25 cellular contexts compared by ENCODE assay signal in the genomic region with DNA sequence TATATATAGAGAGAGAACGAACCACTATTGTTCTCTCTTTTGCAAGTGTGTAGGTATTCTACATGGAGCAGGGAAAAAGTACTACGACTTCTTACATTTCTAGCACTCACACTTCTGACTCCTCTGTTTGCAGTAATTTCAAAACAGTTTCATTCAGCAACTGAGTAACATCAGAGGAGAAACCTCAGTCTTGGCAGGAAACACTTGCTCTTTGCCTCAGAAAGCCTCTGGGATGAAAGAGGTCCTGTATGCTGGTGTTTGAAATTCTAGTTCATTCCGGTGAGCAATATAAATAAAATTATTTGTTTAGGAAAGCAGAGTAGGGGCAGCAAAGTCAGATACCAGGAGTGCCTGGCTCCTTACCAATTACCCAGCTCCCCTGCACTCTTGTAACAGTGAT.
A peak's percentile ranks its signal among the peaks of the same experiment; 100 is the strongest.
DNase-seq lines count a peak whose midpoint lies in the region; ATAC-seq, FAIRE-seq and TF ChIP-seq lines count a peak whose summit lies in the region.
"Had no signal": no experiment of that assay in that cellular context is flagged by ENCODE, and none has a peak within 500 bp of the region (broad histone marks: within the 10 kb centered on the region; RNA-seq: fewer than 3 reads in every experiment).

No MANE protein-coding gene starts in this region.

- H3K79me1 ChIP-seq in H1 (ENCODE audit: low read depth, low read length) (no peaks in the 10 kb centered on the region), mesenchymal stem cell (replicated peaks; ENCODE audit: low read length, poor library complexity, severe bottlenecking) (no peaks in the 10 kb centered on the region)

- no peak overlapping the region for H4K5ac ChIP-seq in H1 (ENCODE audit: insufficient read length, low read depth, low read length)

- CTCF ChIA-PET in H1 (lab: Charles Lee; ENCODE audit: partially characterized antibody), result interaction anchor here (0.7 kb wide), 1 partner anchor 1011 kb away, joined by 3 read pairs; no protein-coding TSS in a partner anchor

- H2BK20ac ChIP-seq in H1 (ENCODE audit: low read length), result no peak overlapping the region

- H2AFZ ChIP-seq in ACC112 (ENCODE audit: low read length, unreplicated experiment) (peak overlapping the region; percentile 40), H1 (ENCODE audit: low read length) (peak overlapping the region; percentile 32; the same call in 1 of the 2 replicates), mesenchymal stem cell (ENCODE audit: low read depth, low read length) (no peak overlapping the region)
- H2AFZ ChIP-seq: parathyroid adenoma had no signal

- H3K27ac ChIP-seq in ACC112 (ENCODE audit: low read depth, low read length), result no peak overlapping the region
- no peak overlapping the region for H3K27ac ChIP-seq in H1 (ENCODE audit: low read depth, low read length)
- H3K27ac ChIP-seq in mesenchymal stem cell (ENCODE audit: low read length, poor library complexity, severe bottlenecking), result no peak overlapping the region
- H3K27ac ChIP-seq: esophagus muscularis mucosa, heart left ventricle, parathyroid adenoma, SJSA1 had no signal

- H3K56ac ChIP-seq in H1 (replicated peaks; ENCODE audit: insufficient read length, low read depth, low read length), result no peak overlapping the region

- no peak overlapping the region for H3K18ac ChIP-seq in H1 (ENCODE audit: extremely low read depth, low read length)
- H3K18ac ChIP-seq in mesenchymal stem cell (ENCODE audit: low read depth in 1 of 2, low read length in 2 of 2), result no peak overlapping the region

- no peaks in the 10 kb centered on the region for H4K20me1 ChIP-seq in H1 (replicated peaks in 1 of 2; ENCODE audit: control insufficient read depth in 1 of 2, insufficient read depth in 2 of 2, low read length in 2 of 2)

- H2BK120ac ChIP-seq in H1 (replicated peaks; ENCODE audit: low read depth, low read length) (no peak overlapping the region), mesenchymal stem cell (ENCODE audit: low read depth, low read length) (no peak overlapping the region)

- no peak for TF ChIP-seq CTCF in H1 (IDR thresholded peaks at IDR 0.05; ENCODE audit: control extremely low read depth in 1 of 3, insufficient read depth in 1 of 3, low read depth in 1 of 3, low read length in 3 of 3)

- 93% methylated on average over 3 of the region's 3 CpGs; no CpG with 5 or more reads in 1 of the 2 experiments for WGBS in H1 (ENCODE audit: extremely low coverage in 1 of 2, insufficient coverage in 1 of 2, insufficient read length in 1 of 2, insufficient replicate concordance in 2 of 2, low coverage in 1 of 2, low lambda C conversion rate in 2 of 2, missing lambda C conversion rate in 1 of 2), 2 experiments
- WGBS in mesenchymal stem cell, result 54% methylated on average over 2 of the region's 3 CpGs

- H3K4ac ChIP-seq in H1 (replicated peaks; ENCODE audit: insufficient read length, low read depth, low read length) (no peak overlapping the region), mesenchymal stem cell (ENCODE audit: low read depth in 1 of 2, low read length in 2 of 2) (no peak overlapping the region)

- no peak overlapping the region for H2BK5ac ChIP-seq in H1 (ENCODE audit: low read depth, low read length)
- H2BK5ac ChIP-seq in mesenchymal stem cell (ENCODE audit: low read depth, low read length, poor library complexity, severe bottlenecking), result no peak overlapping the region

- no peak for TF ChIP-seq RAD21 in H1 (IDR thresholded peaks at IDR 0.05 in 1 of 2, conservative IDR thresholded peaks at IDR 0.05 in 1 of 2; ENCODE audit: low read depth in 2 of 2, low read length in 2 of 2)

- H3K36me3 ChIP-seq in ACC112 (ENCODE audit: insufficient read depth, low read length) (no peaks in the 10 kb centered on the region), H1 (ENCODE audit: control insufficient read depth in 2 of 4, insufficient read depth in 4 of 4, low read length in 3 of 4) (no peaks in the 10 kb centered on the region), mesenchymal stem cell (ENCODE audit: control insufficient read depth in 1 of 2, insufficient read depth in 2 of 2, low read depth in 1 of 2, low read length in 2 of 2) (no peaks in the 10 kb centered on the region)
- H3K36me3 ChIP-seq: esophagus muscularis mucosa, HAP-1, heart left ventricle, SJSA1 had no signal

- H2BK15ac ChIP-seq in H1 (ENCODE audit: low read length), result no peak overlapping the region
- no peak overlapping the region for H2BK15ac ChIP-seq in mesenchymal stem cell (ENCODE audit: low read depth, poor library complexity, severe bottlenecking)

- H4K8ac ChIP-seq in H1 (ENCODE audit: extremely low read depth, insufficient read depth, low read length), result no peak overlapping the region
- H4K8ac ChIP-seq in mesenchymal stem cell (ENCODE audit: low read length), result no peak overlapping the region

- H3K9ac ChIP-seq in H1 (replicated peaks in 1 of 4; ENCODE audit: extremely low read depth in 1 of 4, low read depth in 3 of 4, low read length in 3 of 4) (no peak overlapping the region), mesenchymal stem cell (ENCODE audit: low read length) (peak overlapping the region; percentile 45)
- H3K9ac ChIP-seq: parathyroid adenoma had no signal

- no peaks in the 10 kb centered on the region for H3K9me3 ChIP-seq in H1 (ENCODE audit: insufficient read depth in 2 of 2, low read depth in 1 of 2, low read length in 1 of 2)
- H3K9me3 ChIP-seq in mesenchymal stem cell (ENCODE audit: control insufficient read depth, low read length), result no peaks in the 10 kb centered on the region
- H3K9me3 ChIP-seq: esophagus muscularis mucosa, HAP-1, SJSA1 had no signal

- no peaks in the 10 kb centered on the region for H3K23me2 ChIP-seq in H1 (ENCODE audit: low read depth, low read length)

- peak; percentile 48 for DNase-seq in M059J (ENCODE audit: low read depth)
- no peak for DNase-seq in H1 (ENCODE audit: low read depth in 1 of 2, low spot score in 2 of 2)
- peak; percentile 23 for DNase-seq in mesenchymal stem cell
- DNase-seq in dermis blood vessel endothelial cell, result no peak
- DNase-seq in occipital lobe (lab: John Stamatoyannopoulos, UW), result no peak
- no peak for DNase-seq in stimulated activated naive CD4-positive, alpha-beta T cell treated with Interleukin-2 at 50 U/mL for 16 hours (lab: John Stamatoyannopoulos, UW)
- DNase-seq: activated CD4-positive, alpha-beta T cell treated with anti-CD3 and anti-CD28 coated beads for 4 hours; activated naive CD4-positive, alpha-beta T cell treated with anti-CD3 and anti-CD28 coated beads, Interleukin-2, amount 50 U/mL, for 16 hours; activated T-cell treated with anti-CD3 and anti-CD28 coated beads, Interleukin-2, amount 50 U/mL, for 48 hours; aorta; effector memory CD4-positive, alpha-beta T cell; heart left ventricle; Kasumi-1; left cardiac atrium; natural killer cell; NCI-H1092 treated with DMSO at 0.1 percent for 48 hours; NCI-H2107; NCI-H524 had no signal

- H3K23ac ChIP-seq in H1 (ENCODE audit: insufficient read length) (no peak overlapping the region), mesenchymal stem cell (ENCODE audit: low read length in 2 of 2) (no peak overlapping the region)

- no peaks in the 10 kb centered on the region for H3K27me3 ChIP-seq in ACC112 (ENCODE audit: insufficient read depth, low read length)
- no peaks in the 10 kb centered on the region for H3K27me3 ChIP-seq in H1 (replicated peaks in 1 of 4; ENCODE audit: control insufficient read depth in 3 of 4, extremely low read depth in 1 of 4, insufficient read depth in 3 of 4, low read length in 3 of 4)
- H3K27me3 ChIP-seq in mesenchymal stem cell (ENCODE audit: control insufficient read depth in 1 of 2, insufficient read depth in 1 of 2, low read length in 2 of 2), result no peaks in the 10 kb centered on the region
- H3K27me3 ChIP-seq: esophagus muscularis mucosa, heart left ventricle, SJSA1 had no signal

- no peak for TF ChIP-seq POLR2A in H1 (IDR thresholded peaks at IDR 0.05; ENCODE audit: control extremely low read depth in 1 of 2, low read depth in 2 of 2, low read length in 2 of 2)

- H4K91ac ChIP-seq in H1 (replicated peaks; ENCODE audit: insufficient read length, low read length) (no peak overlapping the region), mesenchymal stem cell (ENCODE audit: low read length) (no peak overlapping the region)

- H2BK12ac ChIP-seq in H1 (ENCODE audit: low read depth, low read length) (no peak overlapping the region), mesenchymal stem cell (ENCODE audit: low read length in 2 of 2) (no peak overlapping the region)

- H3K14ac ChIP-seq in H1 (ENCODE audit: insufficient read length) (no peak overlapping the region), mesenchymal stem cell (ENCODE audit: low read length in 2 of 2) (no peak overlapping the region)

- H3K4me3 ChIP-seq in ACC112 (ENCODE audit: low read depth, low read length), result no peak overlapping the region
- H3K4me3 ChIP-seq in H1 (ENCODE audit: extremely low read depth in 1 of 4, insufficient read depth in 2 of 4, low read depth in 3 of 4, low read length in 4 of 4), result no peak overlapping the region
- no peak overlapping the region for H3K4me3 ChIP-seq in mesenchymal stem cell (ENCODE audit: insufficient read depth in 1 of 2, low read depth in 1 of 2, low read length in 2 of 2)
- H3K4me3 ChIP-seq: esophagus muscularis mucosa, HAP-1, heart left ventricle, SJSA1 had no signal

- H3K79me2 ChIP-seq in ACC112 (ENCODE audit: control insufficient read depth, insufficient read depth, low read length, unreplicated experiment) (no peaks in the 10 kb centered on the region), H1 (ENCODE audit: control insufficient read depth in 1 of 2, insufficient read depth in 2 of 2, low read length in 2 of 2) (no peaks in the 10 kb centered on the region)
- H3K79me2 ChIP-seq: parathyroid adenoma had no signal

- ATAC-seq in HG03457 (IDR thresholded peaks at IDR 0.05; ENCODE audit: unreplicated experiment), result no peak
- ATAC-seq: heart left ventricle, left cardiac atrium, natural killer cell had no signal

- H2AK5ac ChIP-seq in H1 (ENCODE audit: low read depth, low read length) (no peak overlapping the region), mesenchymal stem cell (ENCODE audit: low read length, severe bottlenecking) (no peak overlapping the region)

- no peak overlapping the region for H3K4me2 ChIP-seq in H1 (ENCODE audit: insufficient read depth in 1 of 2, low read depth in 2 of 2, low read length in 2 of 2)
- no peak overlapping the region for H3K4me2 ChIP-seq in mesenchymal stem cell (ENCODE audit: low read length, poor library complexity, severe bottlenecking)

- peaks cover 20% of the 10 kb centered on the region for H3K4me1 ChIP-seq in ACC112 (ENCODE audit: control insufficient read depth, insufficient read depth, low read length, unreplicated experiment)
- H3K4me1 ChIP-seq in H1 (replicated peaks in 1 of 4; ENCODE audit: control insufficient read depth in 3 of 4, insufficient read depth in 4 of 4, low read length in 3 of 4), result no peaks in the 10 kb centered on the region
- no peaks in the 10 kb centered on the region for H3K4me1 ChIP-seq in mesenchymal stem cell (ENCODE audit: control insufficient read depth, insufficient read depth, low read depth, low read length)
- H3K4me1 ChIP-seq: HAP-1, heart left ventricle, parathyroid adenoma, SJSA1 had no signal

- TF ChIP-seq EP300 in H1 (IDR thresholded peaks at IDR 0.05; ENCODE audit: borderline replicate concordance in 1 of 2, low read depth in 2 of 2, low read length in 2 of 2), result no peak

- POLR2A ChIA-PET in H1 (lab: Charles Lee; ENCODE audit: partially characterized antibody), result no interaction called here

- no peak for FAIRE-seq in H1 (lab: Jason Lieb, UNC)
- FAIRE-seq: RCC 7860 had no signal

TF ChIP-seq in H1, 55 proteins besides CTCF, POLR2A, EP300 and RAD21 (continues in another document):
- no peak for TF ChIP-seq JUN (IDR thresholded peaks at IDR 0.05; ENCODE audit: low read depth, low read length)

Comparison
In these comparisons a context has a peak if more than half of its experiments do, and no peak if none do; other contexts are left out.
1. DNase-seq: peak in M059J (single experiment) and mesenchymal stem cell (single experiment); none in H1 (0 of 2), dermis blood vessel endothelial cell (single experiment), occipital lobe (single experiment) and stimulated activated naive CD4-positive, alpha-beta T cell treated with Interleukin-2 at 50 U/mL for 16 hours (single experiment).